Comparison of ENCODE assay signal across 1 cellular context in the genomic region with DNA sequence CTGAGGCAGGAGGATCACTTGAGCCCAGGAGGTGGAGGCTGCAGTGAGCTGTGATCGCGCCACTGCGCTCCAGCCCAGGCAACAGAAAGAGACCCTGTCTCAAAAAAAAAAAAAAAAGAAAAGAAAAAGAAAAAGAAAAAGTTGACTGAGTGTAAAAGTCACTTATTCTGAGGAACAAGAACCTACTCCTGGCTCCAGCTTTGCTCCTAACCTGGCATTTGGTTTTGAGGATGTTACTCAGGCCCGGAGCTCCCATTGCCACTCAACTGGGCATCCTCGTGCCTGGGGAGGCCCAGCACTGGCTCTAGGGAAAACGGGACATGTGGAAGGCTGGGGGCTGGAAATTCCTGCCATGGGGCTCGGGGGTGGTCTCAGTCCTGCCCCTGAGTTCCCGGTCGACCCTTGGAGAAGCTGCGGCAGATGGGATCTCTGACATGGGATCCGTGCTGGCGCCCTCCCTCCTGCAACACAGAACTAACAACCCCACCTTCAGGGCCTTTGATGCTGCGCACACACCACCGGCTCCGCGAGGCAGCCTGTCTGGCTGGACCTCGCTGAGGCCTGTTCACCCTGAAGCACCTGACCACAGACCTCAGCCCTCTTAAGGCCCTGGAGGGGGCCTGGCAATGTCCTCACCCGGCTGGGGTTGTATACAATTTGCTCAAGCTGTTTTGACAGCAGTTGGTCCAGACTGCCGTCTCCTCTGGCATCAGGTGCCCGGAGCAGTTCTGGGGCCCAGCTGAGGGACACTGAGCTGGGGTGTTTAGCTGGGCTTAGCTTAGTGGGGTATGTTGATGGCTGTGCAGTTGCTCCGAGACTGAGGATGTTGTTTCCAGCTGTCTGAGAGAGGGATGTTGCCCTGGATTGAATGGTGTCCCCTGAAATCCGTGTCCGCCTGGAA.
TF ChIP-seq lines count a peak whose summit lies in the region.

No MANE protein-coding gene starts in this region.

TF ChIP-seq in SK-N-SH treated with all-trans-retinoic acid at 6 μM for 48 hours, 23 proteins besides CTCF, POLR2A, EP300 and RAD21 (continued from another document):
- TF ChIP-seq TOX (CRISPR knock-in tag; IDR thresholded peaks at IDR 0.05; ENCODE audit: borderline replicate concordance) = no peak
- TF ChIP-seq, protein P1, sequence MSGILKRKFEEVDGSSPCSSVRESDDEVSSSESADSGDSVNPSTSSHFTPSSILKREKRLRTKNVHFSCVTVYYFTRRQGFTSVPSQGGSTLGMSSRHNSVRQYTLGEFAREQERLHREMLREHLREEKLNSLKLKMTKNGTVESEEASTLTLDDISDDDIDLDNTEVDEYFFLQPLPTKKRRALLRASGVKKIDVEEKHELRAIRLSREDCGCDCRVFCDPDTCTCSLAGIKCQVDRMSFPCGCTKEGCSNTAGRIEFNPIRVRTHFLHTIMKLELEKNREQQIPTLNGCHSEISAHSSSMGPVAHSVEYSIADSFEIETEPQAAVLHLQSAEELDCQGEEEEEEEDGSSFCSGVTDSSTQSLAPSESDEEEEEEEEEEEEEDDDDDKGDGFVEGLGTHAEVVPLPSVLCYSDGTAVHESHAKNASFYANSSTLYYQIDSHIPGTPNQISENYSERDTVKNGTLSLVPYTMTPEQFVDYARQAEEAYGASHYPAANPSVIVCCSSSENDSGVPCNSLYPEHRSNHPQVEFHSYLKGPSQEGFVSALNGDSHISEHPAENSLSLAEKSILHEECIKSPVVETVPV (CRISPR knock-in tag; IDR thresholded peaks at IDR 0.05) = no peak
